1 cellular context compared by ENCODE assay signal in genomic region chr6:44258325-44258863, GRCh38.
TF ChIP-seq lines count a peak whose summit lies in the region.

No MANE protein-coding gene starts in this region.

TF ChIP-seq in GM12878, 131 proteins besides CTCF, POLR2A, EP300 and RAD21 (continued from another document and continues in another):
- TF ChIP-seq USF1 (IDR thresholded peaks at IDR 0.05; ENCODE audit: borderline replicate concordance, extremely low read length, insufficient read depth, low read depth, low read length) (no peak), CHD1 (IDR thresholded peaks at IDR 0.05; ENCODE audit: low read depth, low read length) (peak; percentile 51; the same call in 1 of the 2 replicates), HCFC1 (IDR thresholded peaks at IDR 0.05; ENCODE audit: low read length) (no peak; the same call in 1 of the 2 replicates), ZSCAN29 (IDR thresholded peaks at IDR 0.05) (no peak), RBBP5 (conservative IDR thresholded peaks at IDR 0.05) (no peak), GATAD2B (conservative IDR thresholded peaks at IDR 0.05; ENCODE audit: low read depth) (no peak), ELK1 (IDR thresholded peaks at IDR 0.05; ENCODE audit: low read depth, low read length) (no peak), CHD2 (IDR thresholded peaks at IDR 0.05; ENCODE audit: borderline replicate concordance, low read depth, low read length) (no peak; the same call in 1 of the 2 replicates), MTA3 (IDR thresholded peaks at IDR 0.05; ENCODE audit: borderline replicate concordance, low read length) (no peak), BRCA1 (IDR thresholded peaks at IDR 0.05; ENCODE audit: low read depth, low read length) (no peak), NR2C2 (IDR thresholded peaks at IDR 0.05; ENCODE audit: borderline replicate concordance, control insufficient read depth, insufficient read length, low read depth) (no peak), NRF1 (conservative IDR thresholded peaks at IDR 0.05; ENCODE audit: low read depth, low read length) (no peak), HDGF (IDR thresholded peaks at IDR 0.05) (no peak), REST (IDR thresholded peaks at IDR 0.05; ENCODE audit: low read depth, low read length) (no peak), GABPA (IDR thresholded peaks at IDR 0.05; ENCODE audit: low read depth) (no peak), RAD51 (IDR thresholded peaks at IDR 0.05) (no peak), NKRF (conservative IDR thresholded peaks at IDR 0.05) (no peak), CREM (IDR thresholded peaks at IDR 0.05; ENCODE audit: low read depth) (no peak; the same call in 1 of the 2 replicates), MXI1 (IDR thresholded peaks at IDR 0.05; ENCODE audit: low read depth, low read length) (peak; percentile 55), ZNF217 (IDR thresholded peaks at IDR 0.05) (no peak), CUX1 (IDR thresholded peaks at IDR 0.05; ENCODE audit: insufficient replicate concordance, low read depth, low read length) (peak; percentile 20), STAT3 (IDR thresholded peaks at IDR 0.05; ENCODE audit: low read depth, low read length) (no peak), BACH1 (IDR thresholded peaks at IDR 0.05; ENCODE audit: borderline replicate concordance) (0 out of 2 replicates have a peak, but pooled peaks have one; percentile 36), FOXK2 (IDR thresholded peaks at IDR 0.05) (no peak), KAT2A (conservative IDR thresholded peaks at IDR 0.05; ENCODE audit: control insufficient read depth, low read depth, low read length) (no peak), RELB (IDR thresholded peaks at IDR 0.05; ENCODE audit: low read depth) (no peak), MYB (IDR thresholded peaks at IDR 0.05; ENCODE audit: borderline replicate concordance, low read depth, low read length) (0 out of 2 replicates have a peak, but pooled peaks have one; percentile 27), BHLHE40 (IDR thresholded peaks at IDR 0.05; ENCODE audit: borderline replicate concordance in 1 of 2, low read depth in 2 of 2, low read length in 1 of 2) (peak; percentile 55 to 60; a peak in 1 of 4 replicates), SUZ12 (IDR thresholded peaks at IDR 0.05; ENCODE audit: unreplicated experiment) (no peak), E2F8 (IDR thresholded peaks at IDR 0.05; ENCODE audit: low read depth, partially characterized antibody) (peak; percentile 3), NBN (IDR thresholded peaks at IDR 0.05) (no peak), MAX (IDR thresholded peaks at IDR 0.05; ENCODE audit: low read depth, low read length) (no peak; the same call in 1 of the 2 replicates), CBX5 (IDR thresholded peaks at IDR 0.05; ENCODE audit: low read depth) (no peak), SRF (IDR thresholded peaks at IDR 0.05; ENCODE audit: low read depth in 2 of 2, low read length in 2 of 2) (no peak), IKZF2 (IDR thresholded peaks at IDR 0.05) (no peak), RCOR1 (conservative IDR thresholded peaks at IDR 0.05; ENCODE audit: low read depth, low read length) (no peak), ZNF622 (IDR thresholded peaks at IDR 0.05) (no peak), NFIC (IDR thresholded peaks at IDR 0.05; ENCODE audit: low read depth, low read length) (no peak), ZNF207 (IDR thresholded peaks at IDR 0.05; ENCODE audit: borderline replicate concordance) (no peak), SMC3 (IDR thresholded peaks at IDR 0.05; ENCODE audit: borderline replicate concordance, low read length) (no peak; the same call in 1 of the 2 replicates), FOXM1 (IDR thresholded peaks at IDR 0.05; ENCODE audit: low read depth, low read length) (no peak), DPF2 (IDR thresholded peaks at IDR 0.05) (no peak), HDAC2 (IDR thresholded peaks at IDR 0.05) (no peak), RFX5 (IDR thresholded peaks at IDR 0.05; ENCODE audit: low read depth, low read length) (no peak), E2F4 (IDR thresholded peaks at IDR 0.05; ENCODE audit: low read depth, low read length) (no peak), BCL11A (IDR thresholded peaks at IDR 0.05; ENCODE audit: low read depth, low read length) (no peak; the same call in 1 of the 2 replicates), ZNF274 (IDR thresholded peaks at IDR 0.05; ENCODE audit: insufficient read depth, insufficient read length) (no peak), MYC (IDR thresholded peaks at IDR 0.05; ENCODE audit: insufficient read depth, insufficient read length, insufficient replicate concordance, low read length, severe bottlenecking) (no peak), FOS (IDR thresholded peaks at IDR 0.05; ENCODE audit: borderline replicate concordance, extremely low read depth, insufficient read length) (no peak), ASH2L (IDR thresholded peaks at IDR 0.05; ENCODE audit: borderline replicate concordance, low read depth) (no peak)
